In the genomic region with DNA sequence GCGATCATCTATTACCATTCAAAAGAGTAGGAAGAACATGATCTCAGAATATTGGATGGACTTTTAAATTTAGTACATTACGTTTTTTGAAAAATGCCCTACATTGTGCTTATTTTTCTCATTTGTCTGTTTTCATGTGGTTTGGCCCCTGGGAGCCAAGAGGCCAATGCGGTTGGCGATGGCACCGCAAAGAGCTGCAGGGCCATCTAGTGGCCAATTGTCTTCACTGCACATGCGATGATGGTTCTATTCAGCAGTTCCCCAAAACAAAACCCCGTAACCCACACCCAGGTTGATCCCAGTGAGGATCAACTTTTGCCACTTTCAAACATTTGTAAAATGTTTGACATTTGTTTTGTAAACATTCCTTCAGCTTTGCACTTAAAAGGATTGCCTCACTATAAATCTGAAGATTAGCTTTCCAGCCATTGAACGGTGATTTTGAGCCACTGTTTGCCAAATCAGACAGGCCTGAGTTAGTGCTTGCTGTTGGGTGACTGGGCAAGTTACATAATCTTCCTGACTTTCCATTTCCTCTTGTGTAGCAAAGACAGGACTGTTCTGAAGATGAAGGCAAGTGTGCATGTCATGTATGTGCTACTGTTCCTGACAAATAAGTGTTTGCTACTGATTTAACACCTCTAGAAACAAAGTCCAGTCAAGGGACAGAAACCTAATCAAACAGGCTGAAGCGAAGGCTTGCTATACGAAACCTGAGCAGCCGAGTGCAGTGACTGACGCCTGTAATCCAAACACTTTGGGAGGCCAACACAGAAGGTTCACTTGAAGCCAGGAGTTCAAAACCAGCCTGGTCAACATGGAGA, we compare ENCODE assay signal across 9 cellular contexts. TPM values are rescaled to one million over a fixed set of nuclear protein-coding genes. Genes with fewer than 3 reads are reported as not detected.
DNase-seq lines count a peak whose midpoint lies in the region; ATAC-seq and TF ChIP-seq lines count a peak whose summit lies in the region.
"Had no signal": no experiment of that assay in that cellular context is flagged by ENCODE, and none has a peak within 500 bp of the region (broad histone marks: within the 10 kb centered on the region; RNA-seq: fewer than 3 reads in every experiment).

No MANE protein-coding gene starts in this region.

- no peak for ATAC-seq in GM18511 (IDR thresholded peaks at IDR 0.05; ENCODE audit: unreplicated experiment)

- H3K4me3 ChIP-seq in left ventricle myocardium inferior (no peak overlapping the region), uterus (no peak overlapping the region)
- H3K4me3 ChIP-seq: skin epidermis had no signal

- H3K9me3 ChIP-seq in left ventricle myocardium inferior (replicated peaks), result no peaks in the 10 kb centered on the region
- H3K9me3 ChIP-seq in uterus, result no peaks in the 10 kb centered on the region

- TF ChIP-seq CTCF in LNCAP (IDR thresholded peaks at IDR 0.05) (peak; percentile 98), left ventricle myocardium inferior (IDR thresholded peaks at IDR 0.05; ENCODE audit: borderline replicate concordance) (peak; percentile 99), uterus (IDR thresholded peaks at IDR 0.05) (peak; percentile 95 to 97 (median 97))

- H3K27ac ChIP-seq in left ventricle myocardium inferior (replicated peaks) (no peak overlapping the region), uterus (no peak overlapping the region)

- intact Hi-C loops in left ventricle myocardium inferior (cut with micrococcal nuclease) (loop anchor here (5.0 kb wide), 1 partner anchor 227 kb away; no protein-coding TSS in a partner anchor), uterus (cut with DNase I; ENCODE audit: low total_unique reads) (loop anchor here (5.0 kb wide), 1 partner anchor 227 kb away; no protein-coding TSS in a partner anchor)

- H3K36me3 ChIP-seq in left ventricle myocardium inferior (peaks cover 11% of the 10 kb centered on the region), uterus (no peaks in the 10 kb centered on the region)

- TF ChIP-seq POLR2A in uterus (IDR thresholded peaks at IDR 0.05), result no peak

- no peaks in the 10 kb centered on the region for H3K27me3 ChIP-seq in left ventricle myocardium inferior (ENCODE audit: low read depth)
- no peaks in the 10 kb centered on the region for H3K27me3 ChIP-seq in uterus

- H3K4me1 ChIP-seq in left ventricle myocardium inferior (peaks cover 11% of the 10 kb centered on the region), uterus (no peaks in the 10 kb centered on the region)

- DNase-seq in GM03348 (ENCODE audit: low spot score) (peak; percentile 89), T follicular helper cell (ENCODE audit: low read depth) (peak; percentile 58), amniotic stem cell (lab: John Stamatoyannopoulos, UW) (peak; percentile 24), left ventricle myocardium inferior (peak; percentile 70), putamen (ENCODE audit: low spot score) (peak; percentile 66), uterus (peak; percentile 78 to 80)

RNA-seq across cellular contexts. Expression of a gene that starts 29.2 kb away (rescaled TPM):
- total RNA-seq in left ventricle myocardium inferior (75.9 TPM), uterus (100 to 1,000 TPM in 3 of 4 donors, 10 to 100 TPM in 1; 64.0 to 231 (median 163) TPM)

RNA-seq across cellular contexts. Expression of a gene that starts 53.8 kb away (rescaled TPM):
- total RNA-seq in left ventricle myocardium inferior, result 6.3 TPM
- 10 to 100 TPM in 2 of 4 donors, 1 to 10 TPM in 2; 6.1 to 23.2 (median 12.0) TPM for total RNA-seq in uterus

RNA-seq across cellular contexts. Expression of a gene that starts 57.1 kb away (rescaled TPM):
- total RNA-seq in left ventricle myocardium inferior, result 10.1 TPM
- 10 to 100 TPM; 13.8 to 49.8 (median 19.5) TPM for total RNA-seq in uterus

Comparison
In these comparisons a context has a peak if more than half of its experiments do, and no peak if none do; other contexts are left out.
1. DNase-seq: peak in every context shown above with its lines; median percentile 89 in GM03348; 79 in uterus; 70 in left ventricle myocardium inferior; 66 in putamen; 58 in T follicular helper cell; 24 in amniotic stem cell.